In the genomic region with DNA sequence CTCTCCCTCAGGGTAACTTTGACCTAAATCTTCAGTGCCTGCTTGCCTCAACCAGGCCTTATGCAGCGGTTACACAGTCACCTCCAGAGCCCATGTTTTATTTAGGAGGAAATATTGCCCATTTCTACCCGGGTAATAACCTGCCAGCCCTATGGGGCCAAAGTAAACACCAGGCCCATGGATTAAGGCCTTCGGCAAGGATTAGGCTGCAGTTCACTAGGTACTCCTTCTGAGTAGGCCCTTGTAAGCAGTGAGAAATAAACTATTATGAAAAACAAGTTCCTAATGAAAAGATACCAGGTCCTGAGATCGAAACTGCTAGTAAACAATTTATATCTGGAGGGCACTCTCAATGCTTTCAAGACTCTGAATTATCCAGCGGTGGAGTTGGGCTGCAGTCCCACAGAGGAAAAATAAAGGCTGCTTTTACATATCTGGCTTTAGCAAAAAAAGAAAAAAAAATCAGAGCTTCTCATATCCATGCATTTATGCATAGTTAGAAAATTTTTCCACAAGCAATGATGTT, we compare ENCODE assay signal across 1 cellular context.
TF ChIP-seq lines count a peak whose summit lies in the region.

No MANE protein-coding gene starts in this region.

TF ChIP-seq in HEK293T, 16 proteins besides CTCF, POLR2A, EP300 and RAD21 (continued from another document):
- TF ChIP-seq FOXK2 (IDR thresholded peaks at IDR 0.05) (no peak), ZNF384 (IDR thresholded peaks at IDR 0.05) (no peak), BHLHE40 (IDR thresholded peaks at IDR 0.05; ENCODE audit: borderline replicate concordance) (no peak)
